In genomic region chr1:193338194-193338593, GRCh38 we compare ENCODE assay signal across 8 cellular contexts.
A peak's percentile ranks its signal among the peaks of the same experiment; 100 is the strongest.
DNase-seq lines count a peak whose midpoint lies in the region; ATAC-seq and TF ChIP-seq lines count a peak whose summit lies in the region.

No MANE protein-coding gene starts in this region.

- H3K27me3 ChIP-seq in GM23338 (ENCODE audit: insufficient read depth), result no peaks in the 10 kb centered on the region
- H3K27me3 ChIP-seq in Panc1 (ENCODE audit: control insufficient read depth, insufficient read depth, low read length), result no peaks in the 10 kb centered on the region

- H3K36me3 ChIP-seq in GM23338 (ENCODE audit: insufficient read depth) (no peaks in the 10 kb centered on the region), Panc1 (ENCODE audit: control insufficient read depth, insufficient read depth, low read length) (no peaks in the 10 kb centered on the region)

- no peak overlapping the region for H3K4me3 Mint-ChIP-seq in GM23338

- no TSS peak for BruUV-seq in Panc1 (replicated peaks; lab: Mats Ljungman, UMichigan)

- H3K4me1 Mint-ChIP-seq in GM23338, result peaks cover 2% of the 10 kb centered on the region; the same call in 1 of the 3 replicates

- no peaks in the 10 kb centered on the region for H3F3A ChIP-seq in GM23338 (replicated peaks; ENCODE audit: low read depth)

- H2AFZ ChIP-seq in GM23338, result no peak overlapping the region

- no peak overlapping the region for H3K4me2 ChIP-seq in GM23338

- no peaks in the 10 kb centered on the region for H4K20me1 ChIP-seq in GM23338 (replicated peaks; ENCODE audit: insufficient read depth)

- no peaks in the 10 kb centered on the region for H3K79me2 ChIP-seq in GM23338 (replicated peaks; ENCODE audit: insufficient read depth)

- no peaks in the 10 kb centered on the region for H3K4me1 ChIP-seq in GM23338 (ENCODE audit: insufficient read depth)
- H3K4me1 ChIP-seq in Panc1 (ENCODE audit: control insufficient read depth, insufficient read depth, low read length), result no peaks in the 10 kb centered on the region

- DNase-seq in GM23338 (ENCODE audit: low spot score), result no peak
- no peak for DNase-seq in Panc1 (ENCODE audit: low read depth, low spot score)
- DNase-seq in kidney tubule cell (ENCODE audit: low spot score), result peak; percentile 13
- DNase-seq in SW480 (ENCODE audit: low spot score), result no peak
- DNase-seq in stimulated activated CD4-positive, alpha-beta T cell treated with anti-CD3 and anti-CD28 coated beads, Interleukin-2, amount 100 ng/mL, for 48 hours, result no peak
- no peak for DNase-seq in activated T-cell treated with anti-CD3 and anti-CD28 coated beads, Interleukin-2, amount 50 U/mL, for 1 hour
- no peak for DNase-seq in C1 segment of cervical spinal cord (lab: John Stamatoyannopoulos, UW)

- no peak overlapping the region for H3K27ac Mint-ChIP-seq in GM23338

- H3K27me3 Mint-ChIP-seq in GM23338 (ENCODE audit: insufficient read depth, low read depth, poor library complexity), result no peaks in the 10 kb centered on the region

- no peak overlapping the region for H3K4me3 ChIP-seq in GM23338
- H3K4me3 ChIP-seq in Panc1 (ENCODE audit: low read depth in 2 of 2, low read length in 2 of 2), result no peak overlapping the region

- H3K9me3 Mint-ChIP-seq in GM23338, result peaks cover 4% of the 10 kb centered on the region; the same call in 2 of the 3 replicates

- TF ChIP-seq CTCF in GM12872 (IDR thresholded peaks at IDR 0.05; ENCODE audit: insufficient read depth, low read depth, low read length) (0 out of 3 replicates have a peak, but pooled peaks have one; percentile 4), GM23338 (conservative IDR thresholded peaks at IDR 0.05; ENCODE audit: low read depth in 2 of 2) (peak; percentile 26 to 34; a peak in 1 of 4 replicates), Panc1 (IDR thresholded peaks at IDR 0.05) (peak; percentile 17; the same call in 1 of the 2 replicates)

- intact Hi-C loops in Panc1 (cut with micrococcal nuclease; ENCODE audit: unreplicated experiment), result no loop called here

- H3K9me3 ChIP-seq in Panc1 (ENCODE audit: control insufficient read depth, insufficient read depth, low read depth, low read length), result no peaks in the 10 kb centered on the region

- in situ Hi-C loops in Panc1 (cut with HindIII; ENCODE audit: low pct_unique_long_range_greater_than_20kb, low sequenced_read_pairs), result no loop called here

- CTCF ChIA-PET in Panc1 (lab: Charles Lee), result no interaction called here

- H3K36me3 Mint-ChIP-seq in GM23338 (ENCODE audit: low read depth), result peaks cover 5% of the 10 kb centered on the region; the same call in 1 of the 3 replicates

- POLR2A ChIA-PET in Panc1 (lab: Charles Lee), result no interaction called here

- ATAC-seq in GM23338, result no peak
- ATAC-seq in Panc1, result no peak

- H3K27ac ChIP-seq in GM23338 (ENCODE audit: low read depth) (no peak overlapping the region), Panc1 (ENCODE audit: low read length) (no peak overlapping the region)

- H3K9me2 ChIP-seq in GM23338 (ENCODE audit: insufficient read depth), result no peaks in the 10 kb centered on the region; the same call in 1 of the 2 replicates

TF ChIP-seq in GM23338, 12 proteins besides CTCF, POLR2A, EP300 and RAD21:
- TF ChIP-seq STAT1 (IDR thresholded peaks at IDR 0.05; ENCODE audit: unreplicated experiment), result no peak
TF ChIP-seq in GM23338: peak in this region for 0.
